ENCODE assay signal across 18 cellular contexts in genomic region chr19:2604747-2605329, GRCh38.
"Had no signal": no experiment of that assay in that cellular context is flagged by ENCODE, and none has a peak within 500 bp of the region (broad histone marks: within the 10 kb centered on the region; RNA-seq: fewer than 3 reads in every experiment).

No MANE protein-coding gene starts in this region.

- H3K27ac ChIP-seq: epithelial cell of prostate, foreskin keratinocyte, parathyroid adenoma, psoas muscle, thyroid gland had no signal

- H3K9me3 ChIP-seq: psoas muscle, thyroid gland had no signal

- ATAC-seq: effector memory CD8-positive, alpha-beta T cell; foreskin keratinocyte; left colon; left ventricle myocardium superior; natural killer cell treated with Interleukin-12 subunit alpha and Interleukin-12 subunit beta and Interleukin-15 and Interleukin-18, amount 100 ng/mL, for 72 hours; psoas muscle had no signal

- H3K9ac ChIP-seq: parathyroid adenoma had no signal

- H3K27me3 ChIP-seq: foreskin keratinocyte, thyroid gland had no signal

- DNase-seq: effector memory CD8-positive, alpha-beta T cell; foreskin keratinocyte; hippocampal formation; left colon; left ventricle myocardium superior; mesenchymal stem cell; midbrain; occipital lobe; psoas muscle; retina; small intestine; stimulated activated CD4-positive, alpha-beta T cell treated with anti-CD3 and anti-CD28 coated beads, Interleukin-12 subunit alpha, Interleukin-12 subunit beta, amount 100 ng/mL, for 4 hours; stimulated activated naive CD4-positive, alpha-beta T cell; thyroid gland had no signal

- H2AFZ ChIP-seq: parathyroid adenoma had no signal

- H3K36me3 ChIP-seq: thyroid gland had no signal

- H3K4me3 ChIP-seq: lung, psoas muscle, thyroid gland had no signal
